In genomic region chr3:184783309-184783708, GRCh38 we compare ENCODE assay signal across 2 cellular contexts.
TF ChIP-seq lines count a peak whose summit lies in the region.

No MANE protein-coding gene starts in this region.

TF ChIP-seq in IMR-90, 13 proteins besides CTCF, POLR2A, EP300 and RAD21:
- TF ChIP-seq FOS (IDR thresholded peaks at IDR 0.05; ENCODE audit: low read depth, low read length) = no peak
- no peak for TF ChIP-seq CHD1 (IDR thresholded peaks at IDR 0.05; ENCODE audit: low read depth, low read length)
- TF ChIP-seq USF2 (IDR thresholded peaks at IDR 0.05; ENCODE audit: low read depth, low read length) = no peak
- TF ChIP-seq RCOR1 (IDR thresholded peaks at IDR 0.05; ENCODE audit: insufficient replicate concordance, low read length) = no peak
- no peak for TF ChIP-seq MXI1 (IDR thresholded peaks at IDR 0.05; ENCODE audit: borderline replicate concordance, low read depth, low read length)
- TF ChIP-seq CEBPB (IDR thresholded peaks at IDR 0.05; ENCODE audit: low read depth, low read length) = no peak
- TF ChIP-seq MAFK (IDR thresholded peaks at IDR 0.05; ENCODE audit: low read depth, low read length) = no peak
- TF ChIP-seq NFE2L2 (IDR thresholded peaks at IDR 0.05; ENCODE audit: low read depth, low read length) = no peak
- TF ChIP-seq MAZ (IDR thresholded peaks at IDR 0.05; ENCODE audit: borderline replicate concordance, low read depth, low read length) = no peak
- no peak for TF ChIP-seq SMC3 (IDR thresholded peaks at IDR 0.05; ENCODE audit: low read depth, low read length)
- no peak for TF ChIP-seq ELK1 (IDR thresholded peaks at IDR 0.05; ENCODE audit: borderline replicate concordance, low read depth, low read length)
- no peak for TF ChIP-seq BHLHE40 (IDR thresholded peaks at IDR 0.05; ENCODE audit: low read depth, low read length)
- no peak for TF ChIP-seq RFX5 (IDR thresholded peaks at IDR 0.05; ENCODE audit: low read depth, low read length)

TF ChIP-seq in H1, 55 proteins besides CTCF, POLR2A, EP300 and RAD21:
- TF ChIP-seq CHD2 (IDR thresholded peaks at IDR 0.05; ENCODE audit: low read length) = no peak
- no peak for TF ChIP-seq KDM1A (IDR thresholded peaks at IDR 0.05; ENCODE audit: borderline replicate concordance, low read length)
- no peak for TF ChIP-seq SP1 (IDR thresholded peaks at IDR 0.05; ENCODE audit: low read depth, low read length)
- TF ChIP-seq SP4 (IDR thresholded peaks at IDR 0.05; ENCODE audit: low read length) = no peak
